ENCODE assay signal across 13 cellular contexts in genomic region chr17:77695386-77695785, GRCh38.
DNase-seq lines count a peak whose midpoint lies in the region; ATAC-seq and TF ChIP-seq lines count a peak whose summit lies in the region.
"Had no signal": no experiment of that assay in that cellular context is flagged by ENCODE, and none has a peak within 500 bp of the region (broad histone marks: within the 10 kb centered on the region; RNA-seq: fewer than 3 reads in every experiment).

No MANE protein-coding gene starts in this region.

- peaks cover 22% of the 10 kb centered on the region for H3K4me1 Mint-ChIP-seq in type B pancreatic cell (ENCODE audit: unreplicated experiment)
- H3K4me1 Mint-ChIP-seq in T-cell, result peaks cover 33 to 48% (median 33%) of the 10 kb centered on the region in 3 donors

- H3K4me3 Mint-ChIP-seq in type B pancreatic cell (no peak overlapping the region), T-cell (no peak overlapping the region)

- CTCF ChIA-PET in T-cell (lab: Charles Lee), result no interaction called here

- H3K36me3 Mint-ChIP-seq in type B pancreatic cell (no peaks in the 10 kb centered on the region), T-cell (no peaks in the 10 kb centered on the region)

- no peak overlapping the region for H3K9ac ChIP-seq in iPS-15b (ENCODE audit: low read depth, low read length)

- H3K27me3 Mint-ChIP-seq in type B pancreatic cell (peaks cover 86% of the 10 kb centered on the region), T-cell (peaks cover 0 to 22% of the 10 kb centered on the region in 2 donors)

- DNase-seq in activated CD8-positive, alpha-beta memory T cell treated with anti-CD3 and anti-CD28 coated beads for 24 hours, result peak; percentile 33
- DNase-seq in activated CD8-positive, alpha-beta memory T cell treated with anti-CD3 and anti-CD28 coated beads, Interleukin-2, amount 50 U/mL, for 4 hours, result no peak
- peak; percentile 36 for DNase-seq in activated CD8-positive, alpha-beta memory T cell treated with anti-CD3 and anti-CD28 coated beads, Interleukin-2, amount 50 U/mL, for 48 hours
- peak; percentile 37 for DNase-seq in type B pancreatic cell (ENCODE audit: extremely low spot score, unreplicated experiment)
- no peak for DNase-seq in stimulated activated CD8-positive, alpha-beta memory T cell treated with anti-CD3 and anti-CD28 coated beads, Interleukin-4, amount 100 ng/mL, for 48 hours
- DNase-seq in NCI-H446 treated with DMSO at 0.1 percent for 48 hours (lab: John Stamatoyannopoulos, UW), result no peak
- no peak for DNase-seq in T-cell
- DNase-seq: 8988T, EL, MG63, NCI-H1105, NCI-H2171 had no signal

- POLR2A ChIA-PET in T-cell (lab: Charles Lee), result no interaction called here

- H3K36me3 ChIP-seq in iPS-15b (ENCODE audit: control insufficient read depth, insufficient read depth, low read length), result no peaks in the 10 kb centered on the region
- H3K36me3 ChIP-seq: MG63 had no signal

- peak overlapping the region; percentile 49 for H3K4me3 ChIP-seq in iPS-15b (ENCODE audit: low read depth, low read length)
- H3K4me3 ChIP-seq: MG63 had no signal

- TF ChIP-seq CTCF in type B pancreatic cell (conservative IDR thresholded peaks at IDR 0.05), result no peak

- ATAC-seq in T-cell (replicated peaks in 1 of 4), result no peak

- H3K9me3 Mint-ChIP-seq in type B pancreatic cell (no peaks in the 10 kb centered on the region), T-cell (no peaks in the 10 kb centered on the region)

- H3K9me3 ChIP-seq in iPS-15b (ENCODE audit: control insufficient read depth, insufficient read depth, low read length), result no peaks in the 10 kb centered on the region
- H3K9me3 ChIP-seq: MG63 had no signal

- peaks cover 35% of the 10 kb centered on the region for H3K27me3 ChIP-seq in iPS-15b (ENCODE audit: control insufficient read depth, insufficient read depth, low read length)
- H3K27me3 ChIP-seq: MG63 had no signal

- H3K27ac Mint-ChIP-seq in type B pancreatic cell (no peak overlapping the region), T-cell (no peak overlapping the region)

- peaks cover 13% of the 10 kb centered on the region for H3K4me1 ChIP-seq in iPS-15b (ENCODE audit: control insufficient read depth, insufficient read depth, low read length)

Comparison
In these comparisons a context has a peak if more than half of its experiments do, and no peak if none do; other contexts are left out.
1. DNase-seq: peak in activated CD8-positive, alpha-beta memory T cell treated with anti-CD3 and anti-CD28 coated beads for 24 hours (single experiment), activated CD8-positive, alpha-beta memory T cell treated with anti-CD3 and anti-CD28 coated beads, Interleukin-2, amount 50 U/mL, for 48 hours (single experiment) and type B pancreatic cell (single experiment); none in activated CD8-positive, alpha-beta memory T cell treated with anti-CD3 and anti-CD28 coated beads, Interleukin-2, amount 50 U/mL, for 4 hours (single experiment), stimulated activated CD8-positive, alpha-beta memory T cell treated with anti-CD3 and anti-CD28 coated beads, Interleukin-4, amount 100 ng/mL, for 48 hours (single experiment), NCI-H446 treated with DMSO at 0.1 percent for 48 hours (single experiment) and T-cell (0 of 34).